In genomic region chr18:51716277-51716676, GRCh38 we compare ENCODE assay signal across 16 cellular contexts.
DNase-seq lines count a peak whose midpoint lies in the region; ATAC-seq and TF ChIP-seq lines count a peak whose summit lies in the region.
"Had no signal": no experiment of that assay in that cellular context is flagged by ENCODE, and none has a peak within 500 bp of the region (broad histone marks: within the 10 kb centered on the region; RNA-seq: fewer than 3 reads in every experiment).

No MANE protein-coding gene starts in this region.

- peaks cover 76% of the 10 kb centered on the region for H3K4me1 ChIP-seq in OCI-LY3 (ENCODE audit: low read length)
- H3K4me1 ChIP-seq: HAP-1 had no signal

- H3K9ac ChIP-seq in OCI-LY3 (ENCODE audit: low read length), result no peak overlapping the region

- no peaks in the 10 kb centered on the region for H4K20me1 ChIP-seq in OCI-LY3 (ENCODE audit: insufficient read depth, low read length)

- in situ Hi-C loops in ACHN (cut with HindIII; ENCODE audit: low pct_ligation_motif_present, low pct_unique_long_range_greater_than_20kb, low sequenced_read_pairs), result no loop called here

- H3K9me3 ChIP-seq in OCI-LY3 (ENCODE audit: insufficient read depth, low read length), result peaks cover 45% of the 10 kb centered on the region
- H3K9me3 ChIP-seq: HAP-1 had no signal

- DNase-seq in ACHN (no peak), LoVo (ENCODE audit: low spot score) (no peak), sciatic nerve (ENCODE audit: low spot score) (no peak)
- DNase-seq: COR-L47, KG1, NCI-H1092 treated with DMSO at 0.1 percent for 48 hours, NCI-H187, SIG-M5, T-helper 2 cell had no signal

- no peaks in the 10 kb centered on the region for H3K27me3 ChIP-seq in OCI-LY3 (ENCODE audit: low read depth, low read length)

- H3K4me2 ChIP-seq in OCI-LY3 (ENCODE audit: low read length), result peak overlapping the region; percentile 4; the same call in 1 of the 2 replicates

- ATAC-seq in GM18499 (IDR thresholded peaks at IDR 0.05; ENCODE audit: insufficient read depth, unreplicated experiment) (peak; percentile 39), GM19351 (IDR thresholded peaks at IDR 0.05; ENCODE audit: unreplicated experiment) (peak; percentile 42), HG02870 (IDR thresholded peaks at IDR 0.05; ENCODE audit: unreplicated experiment) (peak; percentile 26), sciatic nerve (no peak), GM21526 (IDR thresholded peaks at IDR 0.05; ENCODE audit: low FRiP score, unreplicated experiment) (no peak)

- no peak overlapping the region for H2AFZ ChIP-seq in OCI-LY3 (ENCODE audit: low read depth, low read length)

- no peaks in the 10 kb centered on the region for H3K79me2 ChIP-seq in OCI-LY3 (ENCODE audit: low read length)

- peak overlapping the region; percentile 52 for H3K27ac ChIP-seq in OCI-LY3 (ENCODE audit: low read length)
- H3K27ac ChIP-seq: C4-2B had no signal

- TF ChIP-seq CTCF in OCI-LY3 (IDR thresholded peaks at IDR 0.05; ENCODE audit: low read depth, low read length), result no peak

- peaks cover 40% of the 10 kb centered on the region for H3K36me3 ChIP-seq in OCI-LY3 (replicated peaks; ENCODE audit: low read depth, low read length)
- H3K36me3 ChIP-seq: HAP-1 had no signal

- no peak overlapping the region for H3K4me3 ChIP-seq in OCI-LY3 (ENCODE audit: low read length)
- H3K4me3 ChIP-seq: HAP-1 had no signal

- intact Hi-C loops in sciatic nerve (cut with DNase I), result no loop called here

Comparison
In these comparisons a context has a peak if more than half of its experiments do, and no peak if none do; other contexts are left out.
1. ATAC-seq: peak in GM18499 (single experiment), GM19351 (single experiment) and HG02870 (single experiment); none in sciatic nerve (single experiment) and GM21526 (single experiment).